29 cellular contexts compared by ENCODE assay signal in the genomic region with DNA sequence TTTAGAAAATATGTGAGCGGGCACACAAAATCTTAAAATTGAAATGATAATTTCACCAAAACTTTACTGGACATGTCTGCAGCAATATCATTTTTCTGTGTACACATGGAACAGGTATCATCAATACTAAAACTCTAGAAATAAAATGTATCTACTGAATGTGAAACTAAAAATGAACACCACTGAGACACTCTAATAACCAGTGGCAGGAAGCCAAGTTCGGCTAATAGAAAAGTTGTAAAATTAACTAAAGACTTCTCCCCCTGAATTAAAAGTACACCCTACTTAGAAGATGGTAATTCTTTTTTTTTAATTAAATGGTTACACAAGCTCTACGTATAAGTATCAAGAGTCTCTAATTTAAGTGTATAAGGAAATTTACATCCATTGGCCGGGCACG.
DNase-seq lines count a peak whose midpoint lies in the region; ATAC-seq and TF ChIP-seq lines count a peak whose summit lies in the region.
"Had no signal": no experiment of that assay in that cellular context is flagged by ENCODE, and none has a peak within 500 bp of the region (broad histone marks: within the 10 kb centered on the region; RNA-seq: fewer than 3 reads in every experiment).

No MANE protein-coding gene starts in this region.

- H3K4me1 ChIP-seq in BLaER1: peaks cover 49% of the 10 kb centered on the region
- peaks cover 16% of the 10 kb centered on the region for H3K4me1 ChIP-seq in hepatocyte (ENCODE audit: insufficient read depth)
- no peaks in the 10 kb centered on the region for H3K4me1 ChIP-seq in OCI-LY7 (ENCODE audit: insufficient read depth, low read length, poor library complexity, severe bottlenecking)

- H3K4me3 Mint-ChIP-seq in naive B cell: peak overlapping the region in 5 of 8 donors; percentile 26 to 59 (median 52)
- H3K4me3 Mint-ChIP-seq: activated CD4-positive, alpha-beta memory T cell treated with anti-CD3 and anti-CD28 coated beads, Interleukin-2, amount 10 ng/mL, durations not matched to agents 7 days and 5 days; activated naive CD8-positive, alpha-beta T cell treated with anti-CD3 and anti-CD28 coated beads, Interleukin-2, amount 10 ng/mL, durations not matched to agents 7 days and 5 days; CD4-positive, alpha-beta memory T cell; naive thymus-derived CD8-positive, alpha-beta T cell had no signal

- H4K20me1 ChIP-seq in BLaER1: peaks cover 92% of the 10 kb centered on the region
- peaks cover 52% of the 10 kb centered on the region for H4K20me1 ChIP-seq in hepatocyte (ENCODE audit: insufficient read depth, poor library complexity, severe bottlenecking)
- no peaks in the 10 kb centered on the region; the same call in 1 of the 2 replicates for H4K20me1 ChIP-seq in OCI-LY7 (ENCODE audit: insufficient read depth, low read length)

- CTCF ChIA-PET in OCI-LY7 (lab: Charles Lee; ENCODE audit: unreplicated experiment): interaction anchor here (0.7 kb wide), 1 partner anchor 1281 kb away, joined by 3 read pairs; no protein-coding TSS in a partner anchor

- H3K9me2 ChIP-seq in hepatocyte (replicated peaks; ENCODE audit: insufficient read depth): no peaks in the 10 kb centered on the region
- no peaks in the 10 kb centered on the region for H3K9me2 ChIP-seq in OCI-LY7 (ENCODE audit: insufficient read depth, low read length)

- H3K4me3 ChIP-seq in BLaER1: no peak overlapping the region
- no peak overlapping the region for H3K4me3 ChIP-seq in hepatocyte
- no peak overlapping the region for H3K4me3 ChIP-seq in OCI-LY7 (ENCODE audit: low read depth, low read length, poor library complexity, severe bottlenecking)
- H3K4me3 ChIP-seq: HAP-1, ovary, PC-9, SJCRH30, stomach, tibial artery had no signal

- H3K27ac Mint-ChIP-seq in naive B cell: peak overlapping the region in 5 of 6 donors; percentile 50 to 81 (median 63)
- H3K27ac Mint-ChIP-seq: activated CD4-positive, alpha-beta memory T cell treated with anti-CD3 and anti-CD28 coated beads, Interleukin-2, amount 10 ng/mL, durations not matched to agents 7 days and 5 days; activated naive CD8-positive, alpha-beta T cell treated with anti-CD3 and anti-CD28 coated beads, Interleukin-2, amount 10 ng/mL, durations not matched to agents 7 days and 5 days; CD4-positive, alpha-beta memory T cell had no signal

- no peaks in the 10 kb centered on the region for H3K9me3 ChIP-seq in BLaER1
- no peaks in the 10 kb centered on the region for H3K9me3 ChIP-seq in hepatocyte (ENCODE audit: low read depth)
- no peaks in the 10 kb centered on the region for H3K9me3 ChIP-seq in OCI-LY7 (ENCODE audit: low read length)
- H3K9me3 ChIP-seq: HAP-1, ovary, SJCRH30, stomach, tibial artery had no signal

- H3K36me3 ChIP-seq in BLaER1: peaks cover 5% of the 10 kb centered on the region; the same call in 1 of the 2 replicates
- no peaks in the 10 kb centered on the region for H3K36me3 ChIP-seq in hepatocyte (replicated peaks; ENCODE audit: insufficient read depth, low read depth)
- no peaks in the 10 kb centered on the region for H3K36me3 ChIP-seq in OCI-LY7 (ENCODE audit: insufficient read depth, low read length)
- H3K36me3 ChIP-seq: HAP-1, ovary, SJCRH30, stomach, tibial artery had no signal

- peak; percentile 15 for DNase-seq in GM20000 (ENCODE audit: low spot score)
- peak; percentile 50 for DNase-seq in RPMI8226
- DNase-seq in naive B cell: no peak
- no peak for DNase-seq in hepatocyte (ENCODE audit: low spot score)
- no peak for DNase-seq in NCI-H1048 (lab: John Stamatoyannopoulos, UW)
- DNase-seq in OCI-LY7 (ENCODE audit: low spot score): no peak
- DNase-seq: activated CD4-positive, alpha-beta memory T cell treated with anti-CD3 and anti-CD28 coated beads, Interleukin-2, amount 10 ng/mL, durations not matched to agents 7 days and 5 days; activated CD4-positive, CD25-positive, alpha-beta regulatory T cell treated with anti-CD3 and anti-CD28 coated beads, Interleukin-2, amount 50 U/mL, for 72 hours; activated naive CD8-positive, alpha-beta T cell treated with anti-CD3 and anti-CD28 coated beads, Interleukin-2, amount 10 ng/mL, durations not matched to agents 7 days and 5 days; CD4-positive, alpha-beta memory T cell; immature natural killer cell; Kasumi-1; naive thymus-derived CD8-positive, alpha-beta T cell; NCI-H1092; NCI-H1930; NCI-H226; NCI-H82; ovary; PC-9; right cardiac atrium; SJCRH30; stimulated activated CD4-positive, alpha-beta T cell treated with anti-CD3 and anti-CD28 coated beads, Interleukin-15, amount 100 ng/mL, for 24 hours; stomach; T-helper 1 cell; tibial artery had no signal

- H3K4me2 ChIP-seq in BLaER1 (peak overlapping the region; percentile 47), hepatocyte (no peak overlapping the region), OCI-LY7 (ENCODE audit: low read length) (no peak overlapping the region)
- H3K4me2 ChIP-seq: PC-9 had no signal

- ATAC-seq in naive B cell (ENCODE audit: low read depth in 2 of 2): peak in 1 of 2 donors; percentile 27
- ATAC-seq: left lobe of liver; naive thymus-derived CD8-positive, alpha-beta T cell; right cardiac atrium had no signal

- intact Hi-C loops in OCI-LY7 (cut with micrococcal nuclease; ENCODE audit: unreplicated experiment): no loop called here

- H2AFZ ChIP-seq in hepatocyte: no peak overlapping the region
- no peak overlapping the region for H2AFZ ChIP-seq in OCI-LY7 (ENCODE audit: low read length)
- H2AFZ ChIP-seq: PC-9 had no signal

- no peaks in the 10 kb centered on the region for H3K9me3 Mint-ChIP-seq in naive B cell
- H3K9me3 Mint-ChIP-seq: activated CD4-positive, alpha-beta memory T cell treated with anti-CD3 and anti-CD28 coated beads, Interleukin-2, amount 10 ng/mL, durations not matched to agents 7 days and 5 days; activated naive CD8-positive, alpha-beta T cell treated with anti-CD3 and anti-CD28 coated beads, Interleukin-2, amount 10 ng/mL, durations not matched to agents 7 days and 5 days; CD4-positive, alpha-beta memory T cell; immature natural killer cell; naive thymus-derived CD8-positive, alpha-beta T cell had no signal

- TF ChIP-seq CTCF in GM20000 (IDR thresholded peaks at IDR 0.05; ENCODE audit: extremely low read depth, missing control alignments) (no peak), hepatocyte (IDR thresholded peaks at IDR 0.05; ENCODE audit: poor library complexity) (no peak), OCI-LY7 (conservative IDR thresholded peaks at IDR 0.05; ENCODE audit: low read length) (no peak)

- H3K27me3 ChIP-seq in BLaER1: no peaks in the 10 kb centered on the region
- H3K27me3 ChIP-seq in hepatocyte: no peaks in the 10 kb centered on the region
- H3K27me3 ChIP-seq: ovary, SJCRH30, stomach, tibial artery had no signal

- peaks cover 28 to 57% (median 50%) of the 10 kb centered on the region in 3 donors for H3K4me1 Mint-ChIP-seq in naive B cell

- POLR2A ChIA-PET in OCI-LY7 (lab: Charles Lee): no interaction called here

- WGBS in hepatocyte (ENCODE audit: low lambda C conversion rate, missing lambda C conversion rate): 87% methylated on average over 5 of the region's 5 CpGs

- no TSS peak for BruUV-seq in OCI-LY7 (replicated peaks; lab: Mats Ljungman, UMichigan)

- H3K27ac ChIP-seq in BLaER1 (no peak overlapping the region), hepatocyte (no peak overlapping the region), OCI-LY7 (ENCODE audit: low read depth, low read length, poor library complexity, severe bottlenecking) (no peak overlapping the region)
- H3K27ac ChIP-seq: HL-60, ovary, PC-9, SJCRH30, stomach, tibial artery had no signal

- H3K79me2 ChIP-seq in hepatocyte (peaks cover 91% of the 10 kb centered on the region), OCI-LY7 (ENCODE audit: insufficient read depth, low read depth, low read length) (no peaks in the 10 kb centered on the region)

- H3K9ac ChIP-seq in BLaER1: no peak overlapping the region

- no peaks in the 10 kb centered on the region for H3K36me3 Mint-ChIP-seq in naive B cell
- H3K36me3 Mint-ChIP-seq: CD4-positive, alpha-beta memory T cell; immature natural killer cell had no signal

- H3K27me3 Mint-ChIP-seq in naive B cell: no peaks in the 10 kb centered on the region
- H3K27me3 Mint-ChIP-seq: activated CD4-positive, alpha-beta memory T cell treated with anti-CD3 and anti-CD28 coated beads, Interleukin-2, amount 10 ng/mL, durations not matched to agents 7 days and 5 days; activated naive CD8-positive, alpha-beta T cell treated with anti-CD3 and anti-CD28 coated beads, Interleukin-2, amount 10 ng/mL, durations not matched to agents 7 days and 5 days; CD4-positive, alpha-beta memory T cell; naive thymus-derived CD8-positive, alpha-beta T cell had no signal

Comparison
In these comparisons a context has a peak if more than half of its experiments do, and no peak if none do; other contexts are left out.
1. DNase-seq: peak in GM20000 (single experiment) and RPMI8226 (single experiment); none in naive B cell (single experiment), hepatocyte (single experiment), NCI-H1048 (single experiment) and OCI-LY7 (single experiment).